In the genomic region with DNA sequence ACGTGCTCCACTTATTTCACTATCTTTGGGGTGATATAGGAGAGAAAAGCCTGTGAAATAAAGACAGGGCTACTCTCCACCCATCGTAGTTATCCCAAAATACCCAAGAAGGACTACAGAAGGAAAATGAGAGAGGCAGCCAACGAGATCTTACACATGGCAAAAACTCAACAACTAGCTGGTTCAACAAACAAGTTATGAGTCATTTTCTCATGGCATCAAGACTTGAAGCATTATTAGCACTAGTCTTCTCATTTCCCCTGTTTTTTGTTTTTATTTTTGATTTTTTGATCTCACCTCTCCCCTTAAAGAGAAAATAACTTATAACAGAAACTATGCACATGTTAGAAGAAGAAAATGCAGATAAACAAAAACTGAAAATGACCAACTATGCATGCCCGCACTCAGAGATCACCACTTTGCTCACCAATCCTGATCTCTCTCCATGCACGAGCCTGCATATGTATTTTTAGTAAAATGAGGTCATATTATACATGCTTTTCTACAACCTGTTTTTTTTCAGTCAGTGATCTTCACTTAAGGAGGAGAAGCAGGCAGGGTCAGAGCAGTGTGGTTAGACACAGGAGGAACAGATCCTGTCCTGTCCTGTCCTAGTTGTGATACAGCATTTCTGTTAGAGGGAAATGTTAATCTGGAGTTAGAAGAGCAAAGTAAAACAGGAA, we compare ENCODE assay signal across 8 cellular contexts. TPM values are rescaled to one million over a fixed set of nuclear protein-coding genes. Genes with fewer than 3 reads are reported as not detected.
DNase-seq lines count a peak whose midpoint lies in the region; ATAC-seq and TF ChIP-seq lines count a peak whose summit lies in the region.

No MANE protein-coding gene starts in this region.

- peaks cover 13% of the 10 kb centered on the region for H3K36me3 ChIP-seq in BLaER1
- no peaks in the 10 kb centered on the region for H3K36me3 ChIP-seq in lung (ENCODE audit: control insufficient read depth in 2 of 2, insufficient read depth in 2 of 2, low read length in 2 of 2)
- no peaks in the 10 kb centered on the region for H3K36me3 ChIP-seq in H7 (replicated peaks; ENCODE audit: control insufficient read depth, insufficient read depth, low read length)

- peaks cover 74% of the 10 kb centered on the region for H3K4me1 Mint-ChIP-seq in activated T-helper 17 cell treated with anti-CD3 and anti-CD28 coated beads, Interleukin-2, amount 50 U/mL, for 72 hours

- peak overlapping the region; percentile 94 for H3K4me2 ChIP-seq in BLaER1

- ATAC-seq in HG02678 (IDR thresholded peaks at IDR 0.05; ENCODE audit: unreplicated experiment) (peak; percentile 46), lung (ENCODE audit: insufficient read depth, low FRiP score) (no peak), GM19463 (IDR thresholded peaks at IDR 0.05; ENCODE audit: unreplicated experiment) (no peak), HG02884 (IDR thresholded peaks at IDR 0.05; ENCODE audit: unreplicated experiment) (no peak)
- ATAC-seq in activated T-helper 17 cell treated with anti-CD3 and anti-CD28 coated beads, Interleukin-2, amount 50 U/mL, for 72 hours (replicated peaks), result peak; percentile 30

- H3K27ac ChIP-seq in BLaER1 (peak overlapping the region; percentile 93), lung (ENCODE audit: low read depth in 1 of 2, low read length in 1 of 2) (peak overlapping the region; percentile 63 to 65)

- TF ChIP-seq CTCF in lung (IDR thresholded peaks at IDR 0.05; ENCODE audit: control extremely low read depth, extremely low read depth), result no peak

- 49 to 50% methylated on average over 5 of the region's 5 CpGs for WGBS in lung, 2 donors

- peak overlapping the region; percentile 98 for H3K27ac Mint-ChIP-seq in activated T-helper 17 cell treated with anti-CD3 and anti-CD28 coated beads, Interleukin-2, amount 50 U/mL, for 72 hours

- no peaks in the 10 kb centered on the region for H4K20me1 ChIP-seq in BLaER1

- no peaks in the 10 kb centered on the region for H3K9me3 Mint-ChIP-seq in activated T-helper 17 cell treated with anti-CD3 and anti-CD28 coated beads, Interleukin-2, amount 50 U/mL, for 72 hours

- peak overlapping the region; percentile 64 for H3K4me3 ChIP-seq in BLaER1
- H3K4me3 ChIP-seq in lung, result no peak overlapping the region
- no peak overlapping the region for H3K4me3 ChIP-seq in H7 (ENCODE audit: insufficient read depth, low read depth, low read length)

- H3K9me3 ChIP-seq in BLaER1 (no peaks in the 10 kb centered on the region), lung (ENCODE audit: control insufficient read depth in 2 of 2, insufficient read depth in 1 of 2, low read length in 1 of 2) (no peaks in the 10 kb centered on the region)

- peak overlapping the region; percentile 95 for H3K4me3 Mint-ChIP-seq in activated T-helper 17 cell treated with anti-CD3 and anti-CD28 coated beads, Interleukin-2, amount 50 U/mL, for 72 hours

- H3K9ac ChIP-seq in BLaER1, result peak overlapping the region; percentile 80

- H3K27me3 ChIP-seq in BLaER1, result no peaks in the 10 kb centered on the region
- H3K27me3 ChIP-seq in lung (ENCODE audit: control insufficient read depth, insufficient read depth), result no peaks in the 10 kb centered on the region
- no peaks in the 10 kb centered on the region for H3K27me3 ChIP-seq in H7 (ENCODE audit: control insufficient read depth, insufficient read depth, low read length)

- H3K4me1 ChIP-seq in BLaER1, result peaks cover 98% of the 10 kb centered on the region
- H3K4me1 ChIP-seq in lung (ENCODE audit: control insufficient read depth in 2 of 2, insufficient read depth in 2 of 2, low read length in 2 of 2), result peaks cover 17 to 42% of the 10 kb centered on the region in 2 donors

- DNase-seq in lung (ENCODE audit: low spot score), result no peak
- DNase-seq in H7, result no peak
- DNase-seq in stimulated activated CD4-positive, alpha-beta T cell treated with anti-CD3 and anti-CD28 coated beads, Interleukin-15, amount 100 ng/mL, for 24 hours, result no peak

- H3K36me3 Mint-ChIP-seq in activated T-helper 17 cell treated with anti-CD3 and anti-CD28 coated beads, Interleukin-2, amount 50 U/mL, for 72 hours (ENCODE audit: low read depth), result peaks cover 19% of the 10 kb centered on the region

- H3K27me3 Mint-ChIP-seq in activated T-helper 17 cell treated with anti-CD3 and anti-CD28 coated beads, Interleukin-2, amount 50 U/mL, for 72 hours, result no peaks in the 10 kb centered on the region

RNA-seq across cellular contexts. Expression of a gene that starts 22.8 kb away (rescaled TPM):
- 10 to 100 TPM; 25.8 TPM for total RNA-seq in activated T-helper 17 cell treated with anti-CD3 and anti-CD28 coated beads, Interleukin-2, amount 50 U/mL, for 72 hours
- total RNA-seq in lung, result 10 to 100 TPM; 17.3 to 20.9 TPM
- 1 to 10 TPM; 8.6 to 9.6 TPM for polyA plus RNA-seq in lung
- total RNA-seq in H7 (2014; rRNA removed; shearing (Covaris generic)), result 21.8 and 24.3 TPM in 2 replicates

RNA-seq across cellular contexts. Expression of a gene that starts 33.4 kb away (rescaled TPM):
- 10 to 100 TPM; 29.1 to 60.9 TPM for total RNA-seq in activated T-helper 17 cell treated with anti-CD3 and anti-CD28 coated beads, Interleukin-2, amount 50 U/mL, for 72 hours
- 10 to 100 TPM; 29.5 to 84.1 TPM for total RNA-seq in lung
- 10 to 100 TPM; 58.9 to 79.6 TPM for polyA plus RNA-seq in lung
- 57.6 and 76.6 TPM in 2 replicates for total RNA-seq in H7 (2014; rRNA removed; shearing (Covaris generic))

RNA-seq across cellular contexts. Expression of a gene that starts 47.3 kb away (rescaled TPM):
- 10 to 100 TPM; 66.4 to 86.4 TPM for total RNA-seq in activated T-helper 17 cell treated with anti-CD3 and anti-CD28 coated beads, Interleukin-2, amount 50 U/mL, for 72 hours
- total RNA-seq in lung, result 10 to 100 TPM; 59.0 to 87.5 TPM
- 10 to 100 TPM in 1 of 2 donors, 1 to 10 TPM in 1; 8.7 to 12.4 TPM for polyA plus RNA-seq in lung
- 96.1 and 153 TPM in 2 replicates for total RNA-seq in H7 (2014; rRNA removed; shearing (Covaris generic))

Comparison
In these comparisons a context has a peak if more than half of its experiments do, and no peak if none do; other contexts are left out.
1. ATAC-seq: peak in HG02678 (single experiment) and activated T-helper 17 cell treated with anti-CD3 and anti-CD28 coated beads, Interleukin-2, amount 50 U/mL, for 72 hours (single experiment); none in lung (single experiment), GM19463 (single experiment) and HG02884 (single experiment).